ENCODE assay signal across 25 cellular contexts in genomic region chr16:86491643-86492030, GRCh38. TPM values are rescaled to one million over a fixed set of nuclear protein-coding genes. Genes with fewer than 3 reads are reported as not detected.
A peak's percentile ranks its signal among the peaks of the same experiment; 100 is the strongest.
DNase-seq lines count a peak whose midpoint lies in the region; ATAC-seq and TF ChIP-seq lines count a peak whose summit lies in the region.
"Had no signal": no experiment of that assay in that cellular context is flagged by ENCODE, and none has a peak within 500 bp of the region (broad histone marks: within the 10 kb centered on the region; RNA-seq: fewer than 3 reads in every experiment).

No MANE protein-coding gene starts in this region.

- H3K27ac Mint-ChIP-seq in natural killer cell = no peak overlapping the region
- H3K27ac Mint-ChIP-seq: activated CD4-positive, alpha-beta memory T cell treated with anti-CD3 and anti-CD28 coated beads for 36 hours; H9; progenitor cell of endocrine pancreas; T-cell had no signal

- peaks cover 39% of the 10 kb centered on the region for H3K36me3 ChIP-seq in SJSA1
- H3K36me3 ChIP-seq in muscle layer of duodenum (ENCODE audit: control insufficient read depth in 1 of 2, insufficient read depth in 2 of 2, low read length in 2 of 2) = peaks cover 0 to 6% of the 10 kb centered on the region in 2 donors
- H3K36me3 ChIP-seq: suprapubic skin, vagina had no signal

- ATAC-seq in GM21619 (IDR thresholded peaks at IDR 0.05; ENCODE audit: unreplicated experiment) = no peak
- no peak for ATAC-seq in GM21447 (IDR thresholded peaks at IDR 0.05; ENCODE audit: unreplicated experiment)
- ATAC-seq in natural killer cell = no peak
- ATAC-seq: body of pancreas, Right ventricle myocardium inferior, T-cell had no signal

- no peaks in the 10 kb centered on the region for H3K9me3 Mint-ChIP-seq in natural killer cell
- H3K9me3 Mint-ChIP-seq: activated CD4-positive, alpha-beta memory T cell treated with anti-CD3 and anti-CD28 coated beads for 36 hours; T-cell had no signal

- H3K4me1 Mint-ChIP-seq in natural killer cell = no peaks in the 10 kb centered on the region
- H3K4me1 Mint-ChIP-seq: T-cell had no signal

- peaks cover 45% of the 10 kb centered on the region for H3K4me1 ChIP-seq in SJSA1 (replicated peaks)
- peaks cover 0 to 28% of the 10 kb centered on the region in 2 donors for H3K4me1 ChIP-seq in muscle layer of duodenum (ENCODE audit: control insufficient read depth in 1 of 2, insufficient read depth in 2 of 2, low read length in 2 of 2)
- H3K4me1 ChIP-seq: body of pancreas, suprapubic skin had no signal

- no peaks in the 10 kb centered on the region for H3K36me3 Mint-ChIP-seq in natural killer cell
- H3K36me3 Mint-ChIP-seq: activated CD4-positive, alpha-beta memory T cell treated with anti-CD3 and anti-CD28 coated beads for 36 hours; T-cell had no signal

- peak in 1 of 2 experiments; percentile 44 for DNase-seq in SJSA1 (ENCODE audit: low read depth in 1 of 2, low spot score in 2 of 2)
- DNase-seq in foreskin melanocyte = peak; percentile 97
- DNase-seq in superior temporal gyrus (ENCODE audit: extremely low spot score) = peak; percentile 76
- DNase-seq in COLO668 (lab: John Stamatoyannopoulos, UW; ENCODE audit: unreplicated experiment) = no peak
- DNase-seq in natural killer cell = no peak
- DNase-seq: activated CD4-positive, alpha-beta memory T cell treated with anti-CD3 and anti-CD28 coated beads for 36 hours; activated effector memory CD4-positive, alpha-beta T cell treated with Interleukin-2 at 50 U/mL for 16 hours; body of pancreas; H9; NCI-H1048; NCI-H1694 treated with DMSO at 0.1 percent for 48 hours; NCI-H2171 treated with DMSO at 0.1 percent for 48 hours; NCI-H524; stimulated activated CD4-positive, alpha-beta T cell treated with anti-CD3 and anti-CD28 coated beads, Interleukin-1b, Interleukin-23, amount 100 ng/mL, for 48 hours; T-cell had no signal

- H3K27me3 Mint-ChIP-seq in natural killer cell (ENCODE audit: low read depth in 2 of 2) = peaks cover 47 to 73% of the 10 kb centered on the region in 2 donors

- H3K4me3 Mint-ChIP-seq in natural killer cell = no peak overlapping the region
- H3K4me3 Mint-ChIP-seq: activated CD4-positive, alpha-beta memory T cell treated with anti-CD3 and anti-CD28 coated beads for 36 hours; H9; T-cell had no signal

- H3K9me3 ChIP-seq in SJSA1 (replicated peaks) (no peaks in the 10 kb centered on the region), muscle layer of duodenum (ENCODE audit: control insufficient read depth in 1 of 2, low read length in 2 of 2) (no peaks in the 10 kb centered on the region)
- H3K9me3 ChIP-seq: body of pancreas, suprapubic skin, vagina had no signal

- intact Hi-C loops in natural killer cell (cut with micrococcal nuclease) = no loop called here

- H3K27ac ChIP-seq in SJSA1 (peak overlapping the region; percentile 44), muscle layer of duodenum (ENCODE audit: low read length) (peak overlapping the region; percentile 2)
- H3K27ac ChIP-seq: body of pancreas, C4-2B, suprapubic skin had no signal

- H3K4me3 ChIP-seq in SJSA1 = no peak overlapping the region
- no peak overlapping the region for H3K4me3 ChIP-seq in muscle layer of duodenum (ENCODE audit: low read depth in 1 of 2, low read length in 2 of 2)
- H3K4me3 ChIP-seq: body of pancreas, suprapubic skin, vagina had no signal

- no peak for TF ChIP-seq CTCF in natural killer cell (IDR thresholded peaks at IDR 0.05)

- H3K27me3 ChIP-seq in SJSA1 (replicated peaks) (no peaks in the 10 kb centered on the region), muscle layer of duodenum (ENCODE audit: low read depth, low read length) (peaks cover 9% of the 10 kb centered on the region)
- H3K27me3 ChIP-seq: vagina had no signal

RNA-seq across cellular contexts. Expression of gene FOXF1, which starts 18.7 kb away (rescaled TPM):
- total RNA-seq in SJSA1 (2014; rRNA removed; shearing (Covaris generic)) = 25.7 and 34.7 TPM in 2 replicates
- not detected for total RNA-seq in natural killer cell
- total RNA-seq: activated CD4-positive, alpha-beta memory T cell treated with anti-CD3 and anti-CD28 coated beads for 36 hours; H9; PC-3; progenitor cell of endocrine pancreas; skeletal muscle tissue had no signal

Comparison
In these comparisons a context has a peak if more than half of its experiments do, and no peak if none do; other contexts are left out.
1. DNase-seq: peak in foreskin melanocyte (single experiment) and superior temporal gyrus (single experiment); none in COLO668 (single experiment) and natural killer cell (single experiment).
2. RNA of gene FOXF1, which starts 18.7 kb away (total RNA-seq): 25.7 to 34.7 TPM in SJSA1; not detected in natural killer cell; every median in the first group is over 10 times any median in the second.